In genomic region chr11:62560566-62561103, GRCh38 we compare ENCODE assay signal across 8 cellular contexts. TPM values are rescaled to one million over a fixed set of nuclear protein-coding genes. Genes with fewer than 3 reads are reported as not detected.
DNase-seq lines count a peak whose midpoint lies in the region; ATAC-seq and TF ChIP-seq lines count a peak whose summit lies in the region.

No MANE protein-coding gene starts in this region.

- H3K27ac Mint-ChIP-seq in brain: peak overlapping the region; percentile 9 to 85 (median 71)

- H3K36me3 Mint-ChIP-seq in brain: peaks cover 58% of the 10 kb centered on the region

- H3K4me1 ChIP-seq in spleen: peaks cover 31 to 81% (median 45%) of the 10 kb centered on the region in 6 donors

- H3K9me3 Mint-ChIP-seq in brain: no peaks in the 10 kb centered on the region

- H3K4me3 Mint-ChIP-seq in brain: peak overlapping the region in 1 of 5 experiments; percentile 26

- 56 to 86% (median 72%) methylated on average over 2 of the region's 2 CpGs for WGBS in spleen, 5 donors

- H3K4me3 ChIP-seq in spleen: no peak overlapping the region

- no peak for TF ChIP-seq POLR2A in spleen (IDR thresholded peaks at IDR 0.05)

- H3K9me3 ChIP-seq in spleen: no peaks in the 10 kb centered on the region

- peak; percentile 45 for DNase-seq in DMS53 treated with DMSO at 0.1 percent for 48 hours (lab: John Stamatoyannopoulos, UW; ENCODE audit: unreplicated experiment)
- DNase-seq in KBM-7: peak; percentile 93
- peak; percentile 70 for DNase-seq in T-helper 22 cell (ENCODE audit: low read depth)
- DNase-seq in iPS-NIHi7 (ENCODE audit: extremely low spot score): peak; percentile 75
- peak; percentile 83 for DNase-seq in spleen

- TF ChIP-seq CTCF in brain (conservative IDR thresholded peaks at IDR 0.05): peak; percentile 62 to 72
- TF ChIP-seq CTCF in spleen (IDR thresholded peaks at IDR 0.05 in 8 of 11, conservative IDR thresholded peaks at IDR 0.05 in 3 of 11): peak in 10 of 11 experiments; percentile 40 to 83 (median 69)

- H3K4me1 Mint-ChIP-seq in brain: peaks cover 49% of the 10 kb centered on the region

- ATAC-seq in GM18907 (IDR thresholded peaks at IDR 0.05; ENCODE audit: unreplicated experiment) (no peak), GM19324 (IDR thresholded peaks at IDR 0.05; ENCODE audit: low FRiP score, unreplicated experiment) (no peak)

- no peaks in the 10 kb centered on the region for H3K27me3 ChIP-seq in spleen (replicated peaks in 1 of 7)

- H3K36me3 ChIP-seq in spleen: peaks cover 0 to 85% (median 69%) of the 10 kb centered on the region in 6 donors

- in situ Hi-C loops in KBM-7 (cut with MboI; ENCODE audit: low pct_unique_long_range_greater_than_20kb, low sequenced_read_pairs): no loop called here

- intact Hi-C loops in spleen (cut with DNase I; ENCODE audit: low total_unique reads): loop anchor here (5.0 kb wide), 1 partner anchor 138 kb away; no protein-coding TSS in a partner anchor

- H3K27me3 Mint-ChIP-seq in brain: no peaks in the 10 kb centered on the region

- H3K27ac ChIP-seq in spleen: peak overlapping the region in 6 of 8 donors; percentile 24 to 95 (median 32)

RNA-seq across cellular contexts. Expression of gene EEF1G, which starts 13.1 kb away (rescaled TPM):
- 3,048 TPM for polyA plus RNA-seq in brain (ENCODE audit: insufficient read depth, low read depth, low replicate concordance)
- 1,000 to 10,000 TPM in 6 of 7 donors, 100 to 1,000 TPM in 1; 989 to 1,475 (median 1,270) TPM for total RNA-seq in spleen
- polyA plus RNA-seq in spleen: 1,000 to 10,000 TPM; 2,364 to 2,501 (median 2,474) TPM

RNA-seq across cellular contexts. Expression of gene AHNAK, which starts 14.0 kb away (rescaled TPM):
- polyA plus RNA-seq in brain (ENCODE audit: insufficient read depth, low read depth, low replicate concordance) (17.2 TPM), spleen (10 to 100 TPM; 11.8 to 24.0 (median 12.0) TPM)
- total RNA-seq in spleen: 100 to 1,000 TPM; 168 to 370 (median 289) TPM

RNA-seq across cellular contexts. Expression of gene TUT1, which starts 30.7 kb away (rescaled TPM):
- polyA plus RNA-seq in brain (ENCODE audit: insufficient read depth, low read depth, low replicate concordance) (28.4 TPM), spleen (10 to 100 TPM; 14.5 to 24.1 (median 16.1) TPM)
- total RNA-seq in spleen: 10 to 100 TPM; 14.4 to 30.9 (median 20.1) TPM

RNA-seq across cellular contexts. Expression of gene MTA2, which starts 41.0 kb away (rescaled TPM):
- polyA plus RNA-seq in brain (ENCODE audit: insufficient read depth, low read depth, low replicate concordance) (111 TPM), spleen (10 to 100 TPM; 55.3 to 94.6 (median 58.5) TPM)
- 100 to 1,000 TPM; 102 to 154 (median 114) TPM for total RNA-seq in spleen

RNA-seq across cellular contexts. Expression of gene EML3, which starts 51.9 kb away (rescaled TPM):
- polyA plus RNA-seq in brain (ENCODE audit: insufficient read depth, low read depth, low replicate concordance): 23.3 TPM
- 100 to 1,000 TPM in 5 of 7 donors, 10 to 100 TPM in 2; 46.7 to 159 (median 116) TPM for total RNA-seq in spleen
- 100 to 1,000 TPM in 1 of 3 donors, 10 to 100 TPM in 2; 51.0 to 116 (median 78.6) TPM for polyA plus RNA-seq in spleen
